Comparison of ENCODE assay signal across 15 cellular contexts in the genomic region with DNA sequence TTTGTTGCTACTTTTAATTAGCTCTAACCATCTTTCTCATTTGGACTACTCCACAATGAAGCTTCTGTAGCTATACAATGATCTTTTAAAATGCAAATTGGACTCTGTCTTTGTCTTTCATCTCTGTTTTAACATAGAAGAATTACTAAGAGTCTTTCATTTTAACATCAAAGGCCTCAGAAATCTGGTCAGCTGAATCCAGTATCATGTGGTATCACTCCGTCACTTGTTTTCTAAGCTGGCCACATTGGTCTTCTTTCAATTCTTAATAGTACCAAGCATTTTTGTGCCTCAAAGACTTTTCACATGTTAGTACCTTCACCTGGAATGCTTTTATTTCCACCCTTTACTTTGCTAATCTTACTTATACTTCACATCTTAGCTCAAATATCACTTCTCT.
"Had no signal": no experiment of that assay in that cellular context is flagged by ENCODE, and none has a peak within 500 bp of the region (broad histone marks: within the 10 kb centered on the region; RNA-seq: fewer than 3 reads in every experiment).

No MANE protein-coding gene starts in this region.

- DNase-seq: activated CD4-positive, CD25-positive, alpha-beta regulatory T cell treated with anti-CD3 and anti-CD28 coated beads, Interleukin-2, amount 50 U/mL, for 72 hours; activated naive CD4-positive, alpha-beta T cell treated with anti-CD3 and anti-CD28 coated beads, Interleukin-2, amount 10 ng/mL, durations not matched to agents 7 days and 5 days; cerebellar nuclear complex; effector CD8-positive, alpha-beta T cell; esophagus squamous epithelium; kidney glomerular epithelial cell; left ventricle myocardium superior; sigmoid colon; spleen; T-helper 9 cell; thyroid gland; uterus had no signal

- H3K27ac ChIP-seq: ascending aorta, breast epithelium, esophagus squamous epithelium, sigmoid colon, spleen, thyroid gland, uterus had no signal

- H3K4me3 ChIP-seq: ascending aorta, breast epithelium, esophagus squamous epithelium, sigmoid colon, spleen, thyroid gland, uterus had no signal

- H3K36me3 Mint-ChIP-seq: activated naive CD4-positive, alpha-beta T cell treated with anti-CD3 and anti-CD28 coated beads, Interleukin-2, amount 10 ng/mL, durations not matched to agents 7 days and 5 days had no signal

- H3K27ac Mint-ChIP-seq: activated naive CD4-positive, alpha-beta T cell treated with anti-CD3 and anti-CD28 coated beads, Interleukin-2, amount 10 ng/mL, durations not matched to agents 7 days and 5 days; activated T-helper 2 cell treated with anti-CD3 and anti-CD28 coated beads, Interferon-gamma antibody, Interleukin-2, Interleukin-4, amounts not matched to agents 10 μg/mL and 5 μg/mL and 100 μg/mL, durations not matched to agents 14 hours and 24 hours and 36 hours had no signal

- H3K27me3 ChIP-seq: ascending aorta, breast epithelium, esophagus squamous epithelium, sigmoid colon, spleen, thyroid gland, uterus had no signal

- H3K4me3 Mint-ChIP-seq: activated naive CD4-positive, alpha-beta T cell treated with anti-CD3 and anti-CD28 coated beads, Interleukin-2, amount 10 ng/mL, durations not matched to agents 7 days and 5 days had no signal

- H3K36me3 ChIP-seq: ascending aorta, breast epithelium, esophagus squamous epithelium, sigmoid colon, spleen, thyroid gland, uterus had no signal

- H3K4me1 ChIP-seq: ascending aorta, breast epithelium, esophagus squamous epithelium, sigmoid colon, spleen, thyroid gland, uterus had no signal

- H3K9me3 ChIP-seq: ascending aorta, breast epithelium, esophagus squamous epithelium, sigmoid colon, spleen, thyroid gland, uterus had no signal

- H3K9me3 Mint-ChIP-seq: activated naive CD4-positive, alpha-beta T cell treated with anti-CD3 and anti-CD28 coated beads, Interleukin-2, amount 10 ng/mL, durations not matched to agents 7 days and 5 days; activated T-helper 2 cell treated with anti-CD3 and anti-CD28 coated beads, Interferon-gamma antibody, Interleukin-2, Interleukin-4, amounts not matched to agents 10 μg/mL and 5 μg/mL and 100 μg/mL, durations not matched to agents 14 hours and 24 hours and 36 hours had no signal

- ATAC-seq: left ventricle myocardium superior had no signal
